In the genomic region with DNA sequence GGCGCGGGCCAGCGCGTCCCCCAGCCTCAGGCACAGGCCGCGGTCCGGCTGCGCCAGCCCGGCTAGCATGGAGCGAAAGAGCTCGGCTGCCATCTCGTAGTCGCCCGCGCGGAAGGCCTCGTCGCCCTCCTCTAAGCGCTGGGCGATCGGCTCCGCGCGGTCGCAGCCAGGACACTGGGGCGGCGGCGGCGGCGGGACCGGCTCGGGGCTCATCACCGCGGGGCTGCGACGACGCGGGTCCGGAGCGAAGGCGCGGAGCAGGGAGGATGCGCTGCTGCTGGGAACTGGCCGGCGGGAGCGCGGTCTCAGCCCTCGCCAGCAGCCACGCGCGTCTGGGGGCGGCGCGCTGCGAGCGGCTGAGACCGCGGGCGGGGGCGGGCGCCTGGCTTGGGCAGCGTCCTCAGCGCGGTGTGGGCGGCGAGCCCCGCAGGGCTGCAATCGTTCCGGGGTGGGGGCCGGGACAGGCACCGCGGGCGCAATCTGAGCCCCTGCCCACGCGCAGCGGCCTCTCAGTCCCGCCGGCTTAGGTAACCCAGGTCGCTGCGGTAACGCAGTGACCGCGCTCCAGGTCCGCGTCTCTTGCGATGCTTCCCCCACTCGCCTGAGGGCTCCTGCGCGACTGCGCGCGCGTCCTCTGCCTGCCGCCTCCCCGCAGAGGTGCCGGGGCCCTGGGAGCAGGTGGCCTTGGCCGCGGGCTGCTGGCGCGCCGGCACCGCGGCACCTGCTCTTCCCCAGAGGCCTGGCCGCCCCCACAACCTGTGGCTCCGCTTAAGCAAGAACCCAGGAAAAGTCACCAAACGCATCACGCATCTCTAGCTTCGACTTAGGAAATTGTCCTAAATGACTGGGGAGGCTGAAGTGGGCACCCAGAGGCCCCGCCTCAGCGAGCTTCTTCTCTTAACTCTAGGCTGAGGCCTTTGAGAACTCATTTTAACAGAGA, we compare ENCODE assay signal across 8 cellular contexts. TPM values are rescaled to one million over a fixed set of nuclear protein-coding genes. Genes with fewer than 3 reads are reported as not detected.
DNase-seq lines count a peak whose midpoint lies in the region; ATAC-seq and TF ChIP-seq lines count a peak whose summit lies in the region.

A gene (minus strand): TSS at position 621 of the 940 bp plus-strand sequence. CDS start 408 bp downstream, at position 213.

- H3K4me1 ChIP-seq in BE2C (no peaks in the 10 kb centered on the region), HUES6 (ENCODE audit: control insufficient read depth, insufficient read depth, low read length) (no peaks in the 10 kb centered on the region), ovary (ENCODE audit: insufficient read depth) (peaks cover 4% of the 10 kb centered on the region)

- POLR2A ChIA-PET in activated B cell treated with CpG ODN at 0.5 μM for 24 hours (lab: Charles Lee) = interaction anchor here (0.5 to 0.6 kb wide), 2 partner anchors 836 to 986 kb away, joined by 3 read pairs; a partner anchor contains a TSS

- H3K9ac ChIP-seq in HUES6 (ENCODE audit: low read length) = peak within 1 kb of the TSS; percentile 43

- TF ChIP-seq EP300 in ovary (IDR thresholded peaks at IDR 0.05) = no peak

- no peak within 1 kb of the TSS for H3K27ac Mint-ChIP-seq in activated B cell treated with CpG ODN at 0.5 μM for 24 hours

- peak; percentile 59 for ATAC-seq in activated B cell treated with CpG ODN at 0.5 μM for 24 hours (ENCODE audit: low read depth)
- no peak for ATAC-seq in GM21619 (IDR thresholded peaks at IDR 0.05; ENCODE audit: unreplicated experiment)
- ATAC-seq in HG03460 (IDR thresholded peaks at IDR 0.05; ENCODE audit: unreplicated experiment) = no peak
- ATAC-seq in HG02884 (IDR thresholded peaks at IDR 0.05; ENCODE audit: unreplicated experiment) = no peak

- CTCF ChIA-PET in activated B cell treated with CpG ODN at 0.5 μM for 24 hours (lab: Charles Lee) = no interaction called here

- no peaks in the 10 kb centered on the region for H3K9me3 ChIP-seq in BE2C
- peaks cover 13% of the 10 kb centered on the region for H3K9me3 ChIP-seq in HUES6 (ENCODE audit: control insufficient read depth, insufficient read depth, low read depth, low read length)
- H3K9me3 ChIP-seq in ovary = no peaks in the 10 kb centered on the region

- H3K36me3 Mint-ChIP-seq in activated B cell treated with CpG ODN at 0.5 μM for 24 hours (ENCODE audit: low read depth) = peaks cover 2% of the 10 kb centered on the region

- intact Hi-C loops in activated B cell treated with CpG ODN at 0.5 μM for 24 hours (cut with micrococcal nuclease) = loop anchor here (2.0 kb wide), 1 partner anchor 73 kb away; no protein-coding TSS in a partner anchor
- intact Hi-C loops in head of caudate nucleus (cut with DNase I) = loop anchor here (10.0 kb wide), 1 partner anchor 93 kb away; a partner anchor contains a TSS
- intact Hi-C loops in ovary (cut with DNase I) = loop anchor here in 2 of 4 donors (5.0 kb wide), 2 partner anchors 50 to 55 kb away; no protein-coding TSS in a partner anchor

- H3K9me3 Mint-ChIP-seq in activated B cell treated with CpG ODN at 0.5 μM for 24 hours = peaks cover 9% of the 10 kb centered on the region

- no peak within 1 kb of the TSS for H3K27ac ChIP-seq in HUES6 (ENCODE audit: low read depth, low read length)
- H3K27ac ChIP-seq in ovary = peak within 1 kb of the TSS; percentile 88 to 90

- WGBS in ovary, 3 donors = 1% methylated on average over 48 to 110 of the region's 110 CpGs

- TF ChIP-seq POLR2A in ovary (IDR thresholded peaks at IDR 0.05) = peak; percentile 56

- peaks cover 51% of the 10 kb centered on the region for H3K27me3 Mint-ChIP-seq in activated B cell treated with CpG ODN at 0.5 μM for 24 hours

- H3K27me3 ChIP-seq in BE2C (no peaks in the 10 kb centered on the region), HUES6 (ENCODE audit: control insufficient read depth, insufficient read depth, low read length) (peaks cover 67% of the 10 kb centered on the region), ovary (no peaks in the 10 kb centered on the region)

- H3K4me3 Mint-ChIP-seq in activated B cell treated with CpG ODN at 0.5 μM for 24 hours = peak within 1 kb of the TSS; percentile 72

- H3K4me3 ChIP-seq in BE2C (ENCODE audit: low read depth, low read length) (peak within 1 kb of the TSS; percentile 59), HUES6 (ENCODE audit: low read depth, low read length) (peak within 1 kb of the TSS; percentile 70), ovary (peak within 1 kb of the TSS; percentile 72)

- TF ChIP-seq CTCF in BE2C (IDR thresholded peaks at IDR 0.05; ENCODE audit: low read depth, low read length) = no peak
- TF ChIP-seq CTCF in activated B cell treated with CpG ODN at 0.5 μM for 24 hours (IDR thresholded peaks at IDR 0.05) = no peak
- no peak for TF ChIP-seq CTCF in ovary (IDR thresholded peaks at IDR 0.05)

- peak; percentile 58 for DNase-seq in BE2C
- peak; percentile 31 for DNase-seq in activated B cell treated with CpG ODN at 0.5 μM for 24 hours
- DNase-seq in head of caudate nucleus = peak in 40 of 42 donors; percentile 10 to 79 (median 60)
- peak; percentile 59 to 80 (median 72) for DNase-seq in ovary

- no peaks in the 10 kb centered on the region for H3K36me3 ChIP-seq in BE2C
- H3K36me3 ChIP-seq in HUES6 (ENCODE audit: control insufficient read depth, insufficient read depth, low read length) = no peaks in the 10 kb centered on the region
- no peaks in the 10 kb centered on the region for H3K36me3 ChIP-seq in ovary

- H3K4me1 Mint-ChIP-seq in activated B cell treated with CpG ODN at 0.5 μM for 24 hours = peaks cover 2% of the 10 kb centered on the region

RNA-seq across cellular contexts. Expression of the gene that starts here (rescaled TPM):
- 3.3 TPM for polyA plus RNA-seq in BE2C (2012; ENCODE audit: insufficient read depth, insufficient read length, low read depth)
- total RNA-seq in activated B cell treated with CpG ODN at 0.5 μM for 24 hours (0.09 and 0.17 TPM in 2 replicates), ovary (100 to 1,000 TPM in 1 of 7 donors, 10 to 100 TPM in 6; 20.6 to 133 (median 37.8) TPM)
- 10 to 100 TPM in 1 of 2 donors, 1 to 10 TPM in 1; 4.7 to 16.5 TPM for polyA plus RNA-seq in ovary

Comparison
In these comparisons a context has a peak if more than half of its experiments do, and no peak if none do; other contexts are left out.
1. RNA of the gene that starts here (total RNA-seq): 20.6 to 133 TPM in ovary; 0.09 to 0.17 TPM in activated B cell treated with CpG ODN at 0.5 μM for 24 hours; every median in the first group is over 10 times any median in the second.
2. Peak in DNase-seq and ATAC-seq in activated B cell treated with CpG ODN at 0.5 μM for 24 hours; RNA of the gene not detected or under 1 TPM.
3. Peak in every context shown above with its lines, with median percentiles within 50 percentile points of each other: DNase-seq and H3K4me3 ChIP-seq.